ENCODE assay signal across 1 cellular context in the genomic region with DNA sequence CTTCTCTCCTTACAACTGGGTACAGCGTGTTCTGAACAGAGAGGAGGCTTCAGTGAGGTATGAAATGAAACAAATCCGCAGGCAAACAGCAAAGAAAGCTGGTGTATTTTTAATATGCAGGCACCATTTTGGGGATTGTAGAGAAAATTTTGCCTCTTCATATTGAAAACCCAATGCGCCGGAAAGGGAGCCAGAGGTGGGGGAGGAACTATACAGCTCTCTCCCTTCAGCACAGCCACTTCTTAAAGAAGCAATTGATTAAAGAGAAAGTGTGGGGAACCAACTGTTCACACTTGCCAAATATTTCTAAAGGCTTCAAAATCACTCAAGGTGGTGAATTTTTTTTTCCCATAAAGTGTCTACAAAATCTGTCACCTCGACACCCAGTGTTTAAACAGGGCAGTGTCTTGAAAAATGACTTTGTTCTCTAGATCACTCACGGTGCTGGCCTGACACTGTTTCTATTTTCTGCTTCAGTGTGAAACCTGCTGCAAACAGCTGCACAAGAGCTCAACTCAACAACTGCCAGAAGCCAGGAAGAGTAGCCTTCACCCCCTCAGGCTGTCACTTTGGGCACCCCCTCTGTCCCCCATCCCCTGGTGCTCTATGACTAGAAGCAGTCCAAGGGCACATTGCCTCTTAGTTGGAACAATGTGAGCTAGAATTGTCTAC.
TF ChIP-seq lines count a peak whose summit lies in the region.

No MANE protein-coding gene starts in this region.

TF ChIP-seq in GM12878, 131 proteins besides CTCF, POLR2A, EP300 and RAD21 (continued from another document):
- TF ChIP-seq EGR1 (IDR thresholded peaks at IDR 0.05; ENCODE audit: borderline replicate concordance in 1 of 2, low read depth in 2 of 2, low read length in 2 of 2) (no peak), JUNB (IDR thresholded peaks at IDR 0.05) (peak; percentile 32; the same call in 1 of the 2 replicates), DPF2 (IDR thresholded peaks at IDR 0.05) (no peak), SUZ12 (IDR thresholded peaks at IDR 0.05; ENCODE audit: unreplicated experiment) (no peak), IKZF2 (IDR thresholded peaks at IDR 0.05) (no peak)
